27 cellular contexts compared by ENCODE assay signal in the genomic region with DNA sequence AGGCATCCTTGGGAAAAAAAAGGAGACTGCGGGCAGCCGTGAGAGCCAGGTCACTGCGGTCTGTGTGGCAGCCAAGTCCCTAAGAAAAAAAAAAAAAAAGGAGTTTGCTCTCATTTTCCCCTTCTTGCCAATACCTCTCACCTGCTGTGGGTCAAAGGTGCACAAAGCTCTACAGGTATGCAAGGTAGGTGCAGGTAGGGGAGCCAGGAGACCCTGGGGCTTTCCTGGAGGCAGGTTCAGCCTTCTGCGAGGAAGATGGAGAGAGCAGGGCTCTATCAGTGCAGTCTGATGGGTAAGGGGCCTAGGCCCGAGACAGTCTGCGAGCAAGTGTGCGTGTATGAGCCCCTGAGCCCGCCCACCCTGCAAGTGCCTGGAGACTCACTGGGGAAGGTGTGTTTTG.
"Had no signal": no experiment of that assay in that cellular context is flagged by ENCODE, and none has a peak within 500 bp of the region (broad histone marks: within the 10 kb centered on the region; RNA-seq: fewer than 3 reads in every experiment).

No MANE protein-coding gene starts in this region.

- H3K36me3 Mint-ChIP-seq: activated naive CD4-positive, alpha-beta T cell treated with anti-CD3 and anti-CD28 coated beads, Interleukin-2, amount 50 U/mL, for 24 hours; activated naive CD8-positive, alpha-beta T cell treated with anti-CD3 and anti-CD28 coated beads, Interleukin-2, amount 10 ng/mL, durations not matched to agents 7 days and 5 days had no signal

- H3K4me2 ChIP-seq: SK-N-SH had no signal

- H3K4me1 Mint-ChIP-seq: activated CD4-positive, alpha-beta T cell treated with anti-CD3 and anti-CD28 coated beads, Interleukin-2, amount 10 ng/mL, durations not matched to agents 24 days and 14 days; activated naive CD4-positive, alpha-beta T cell treated with anti-CD3 and anti-CD28 coated beads, Interleukin-2, amount 50 U/mL, for 24 hours; activated naive CD8-positive, alpha-beta T cell treated with anti-CD3 and anti-CD28 coated beads, Interleukin-2, amount 10 ng/mL, durations not matched to agents 7 days and 5 days; activated T-helper 17 cell treated with anti-CD3 and anti-CD28 coated beads, Interleukin-2, amount 50 U/mL, for 72 hours; central memory CD8-positive, alpha-beta T cell had no signal

- H3K9me3 ChIP-seq: ascending aorta, SJSA1, SK-N-SH had no signal

- H3K27me3 Mint-ChIP-seq: activated CD4-positive, alpha-beta T cell treated with anti-CD3 and anti-CD28 coated beads, Interleukin-2, amount 10 ng/mL, durations not matched to agents 24 days and 14 days; activated CD8-positive, alpha-beta T cell treated with anti-CD3 and anti-CD28 coated beads for 36 hours; activated naive CD4-positive, alpha-beta T cell treated with anti-CD3 and anti-CD28 coated beads, Interleukin-2, amount 50 U/mL, for 24 hours; activated naive CD8-positive, alpha-beta T cell treated with anti-CD3 and anti-CD28 coated beads, Interleukin-2, amount 10 ng/mL, durations not matched to agents 7 days and 5 days; activated T-helper 17 cell treated with anti-CD3 and anti-CD28 coated beads, Interleukin-2, amount 50 U/mL, for 72 hours; central memory CD8-positive, alpha-beta T cell had no signal

- H3K36me3 ChIP-seq: ascending aorta, cardiac muscle cell had no signal

- H3K27ac ChIP-seq: ascending aorta, cardiac muscle cell, SJSA1 had no signal

- DNase-seq: activated CD4-positive, alpha-beta T cell treated with anti-CD3 and anti-CD28 coated beads, Interleukin-2, amount 10 ng/mL, durations not matched to agents 24 days and 14 days; activated CD4-positive, alpha-beta T cell treated with anti-CD3 and anti-CD28 coated beads, Interleukin-2, amount 50 U/mL, for 4 hours; activated CD8-positive, alpha-beta T cell treated with anti-CD3 and anti-CD28 coated beads for 36 hours; activated effector memory CD4-positive, alpha-beta T cell treated with anti-CD3 and anti-CD28 coated beads, Interleukin-2, amount 50 U/mL, for 16 hours; activated naive CD4-positive, alpha-beta T cell; activated naive CD8-positive, alpha-beta T cell treated with anti-CD3 and anti-CD28 coated beads, Interleukin-2, amount 10 ng/mL, durations not matched to agents 7 days and 5 days; activated T-cell treated with anti-CD3 and anti-CD28 coated beads, Interleukin-2, amount 50 U/mL, for 1 hour; activated T-cell treated with anti-CD3 and anti-CD28 coated beads, Interleukin-2, amount 50 U/mL, for 72 hours; amygdala; NCI-H1048; NCI-H1105 treated with DMSO at 0.1 percent for 48 hours; NCI-H1436; NCI-H1694; NCI-H2029; NCI-H345; NCI-H524 treated with DMSO at 0.1 percent for 48 hours; NK-92 treated with Interleukin-12 subunit alpha and Interleukin-12 subunit beta, amount 100 ng/mL, for 24 hours; SHP77; SK-N-SH had no signal

- H3K9me3 Mint-ChIP-seq: activated CD4-positive, alpha-beta T cell treated with anti-CD3 and anti-CD28 coated beads, Interleukin-2, amount 10 ng/mL, durations not matched to agents 24 days and 14 days; activated CD8-positive, alpha-beta T cell treated with anti-CD3 and anti-CD28 coated beads for 36 hours; activated naive CD4-positive, alpha-beta T cell treated with anti-CD3 and anti-CD28 coated beads, Interleukin-2, amount 50 U/mL, for 24 hours; activated naive CD8-positive, alpha-beta T cell treated with anti-CD3 and anti-CD28 coated beads, Interleukin-2, amount 10 ng/mL, durations not matched to agents 7 days and 5 days; activated T-cell treated with anti-CD3 and anti-CD28 coated beads, Interleukin-2, amount 50 U/mL, for 72 hours; activated T-helper 17 cell treated with anti-CD3 and anti-CD28 coated beads, Interleukin-2, amount 50 U/mL, for 72 hours; central memory CD8-positive, alpha-beta T cell; T-helper 1 cell treated with Interleukin-12 subunit alpha and Interleukin-12 subunit beta and Interleukin-4 antibody, amounts not matched to agents 30 μg/mL and 1 μg/mL, for 36 hours; T-helper 2 cell treated with Interferon-gamma antibody and Interleukin-4, amounts not matched to agents 5 μg/mL and 100 μg/mL, for 36 hours had no signal

- ATAC-seq: activated CD8-positive, alpha-beta T cell treated with anti-CD3 and anti-CD28 coated beads for 36 hours; activated T-cell treated with anti-CD3 and anti-CD28 coated beads, Interleukin-2, amount 50 U/mL, for 72 hours; activated T-helper 17 cell treated with anti-CD3 and anti-CD28 coated beads, Interleukin-2, amount 50 U/mL, for 72 hours had no signal

- H3K4me3 ChIP-seq: ascending aorta, cardiac muscle cell, SJSA1 had no signal

- H3K4me3 Mint-ChIP-seq: activated CD4-positive, alpha-beta T cell treated with anti-CD3 and anti-CD28 coated beads, Interleukin-2, amount 10 ng/mL, durations not matched to agents 24 days and 14 days; activated CD8-positive, alpha-beta T cell treated with anti-CD3 and anti-CD28 coated beads for 36 hours; activated naive CD4-positive, alpha-beta T cell treated with anti-CD3 and anti-CD28 coated beads, Interleukin-2, amount 50 U/mL, for 24 hours; activated naive CD8-positive, alpha-beta T cell treated with anti-CD3 and anti-CD28 coated beads, Interleukin-2, amount 10 ng/mL, durations not matched to agents 7 days and 5 days; activated T-cell treated with anti-CD3 and anti-CD28 coated beads, Interleukin-2, amount 50 U/mL, for 72 hours; activated T-helper 17 cell treated with anti-CD3 and anti-CD28 coated beads, Interleukin-2, amount 50 U/mL, for 72 hours; central memory CD8-positive, alpha-beta T cell; T-helper 1 cell treated with Interleukin-12 subunit alpha and Interleukin-12 subunit beta and Interleukin-4 antibody, amounts not matched to agents 30 μg/mL and 1 μg/mL, for 36 hours; T-helper 2 cell treated with Interferon-gamma antibody and Interleukin-4, amounts not matched to agents 5 μg/mL and 100 μg/mL, for 36 hours had no signal

- H3K9me2 ChIP-seq: SK-N-SH had no signal

- H3K9ac ChIP-seq: SK-N-SH had no signal

- H3K27ac Mint-ChIP-seq: activated CD4-positive, alpha-beta T cell treated with anti-CD3 and anti-CD28 coated beads, Interleukin-2, amount 10 ng/mL, durations not matched to agents 24 days and 14 days; activated CD8-positive, alpha-beta T cell treated with anti-CD3 and anti-CD28 coated beads for 36 hours; activated naive CD4-positive, alpha-beta T cell treated with anti-CD3 and anti-CD28 coated beads, Interleukin-2, amount 50 U/mL, for 24 hours; activated naive CD8-positive, alpha-beta T cell treated with anti-CD3 and anti-CD28 coated beads, Interleukin-2, amount 10 ng/mL, durations not matched to agents 7 days and 5 days; activated T-cell treated with anti-CD3 and anti-CD28 coated beads, Interleukin-2, amount 50 U/mL, for 72 hours; activated T-helper 17 cell treated with anti-CD3 and anti-CD28 coated beads, Interleukin-2, amount 50 U/mL, for 72 hours; T-helper 1 cell treated with Interleukin-12 subunit alpha and Interleukin-12 subunit beta and Interleukin-4 antibody, amounts not matched to agents 30 μg/mL and 1 μg/mL, for 36 hours; T-helper 2 cell treated with Interferon-gamma antibody and Interleukin-4, amounts not matched to agents 5 μg/mL and 100 μg/mL, for 36 hours had no signal

- H3K4me1 ChIP-seq: ascending aorta had no signal

- H3K27me3 ChIP-seq: ascending aorta, cardiac muscle cell, SJSA1 had no signal
